10 cellular contexts compared by ENCODE assay signal in genomic region chr18:77944533-77944932, GRCh38.
"Had no signal": no experiment of that assay in that cellular context is flagged by ENCODE, and none has a peak within 500 bp of the region (broad histone marks: within the 10 kb centered on the region; RNA-seq: fewer than 3 reads in every experiment).

No MANE protein-coding gene starts in this region.

- H3K4me1 ChIP-seq: HAP-1 had no signal

- H3K9ac ChIP-seq: GM23248 had no signal

- H3K9me3 ChIP-seq: HAP-1 had no signal

- DNase-seq: GM23248, GOT3, H9, HCEC 1CT, HFFc6 had no signal

- H3K27ac ChIP-seq: GM23248 had no signal

- H3K36me3 ChIP-seq: HAP-1 had no signal

- FAIRE-seq: H1, H54 had no signal

- H2AFZ ChIP-seq: GM23248, GM23338 had no signal

- H3K4me2 ChIP-seq: GM23338 had no signal

- ATAC-seq: GM23338, HCT116 had no signal

- H3K4me3 ChIP-seq: GM23248, GM23338, HAP-1 had no signal
